16 cellular contexts compared by ENCODE assay signal in genomic region chr17:38918129-38918913, GRCh38. TPM values are rescaled to one million over a fixed set of nuclear protein-coding genes. Genes with fewer than 3 reads are reported as not detected.
A peak's percentile ranks its signal among the peaks of the same experiment; 100 is the strongest.
DNase-seq lines count a peak whose midpoint lies in the region; ATAC-seq and TF ChIP-seq lines count a peak whose summit lies in the region.
"Had no signal": no experiment of that assay in that cellular context is flagged by ENCODE, and none has a peak within 500 bp of the region (broad histone marks: within the 10 kb centered on the region; RNA-seq: fewer than 3 reads in every experiment).

No MANE protein-coding gene starts in this region.

- H3K27ac Mint-ChIP-seq in GM23338 (peak overlapping the region; percentile 52; the same call in 1 of the 2 replicates), endodermal cell (peak overlapping the region; percentile 76)
- H3K27ac Mint-ChIP-seq: dendritic cell treated with granulocyte-macrophage colony-stimulating factor and Interleukin-4, amounts not matched to agents 40 ng/mL and 50 ng/mL, for 4 days; stimulated activated naive CD8-positive, alpha-beta T cell treated with anti-CD3 and anti-CD28 coated beads, Interleukin-15, amount 100 ng/mL, for 72 hours had no signal

- H2AFZ ChIP-seq in GM23338 (no peak overlapping the region), trophoblast cell (ENCODE audit: insufficient read depth, low read length, poor library complexity) (no peak overlapping the region)

- ATAC-seq in GM23338 (peak; percentile 44), GM21737 (IDR thresholded peaks at IDR 0.05; ENCODE audit: unreplicated experiment) (no peak), left colon (no peak)
- ATAC-seq: stimulated activated naive CD8-positive, alpha-beta T cell treated with anti-CD3 and anti-CD28 coated beads, Interleukin-15, amount 100 ng/mL, for 72 hours had no signal

- H4K20me1 ChIP-seq in GM23338 (replicated peaks; ENCODE audit: insufficient read depth), result peaks cover 8% of the 10 kb centered on the region

- H3K14ac ChIP-seq in trophoblast cell (ENCODE audit: low read length), result no peak overlapping the region

- no peak overlapping the region for H2BK12ac ChIP-seq in trophoblast cell (ENCODE audit: low read length)

- TF ChIP-seq POLR2A in NB4 (IDR thresholded peaks at IDR 0.05; ENCODE audit: extremely low read depth, insufficient read length), result no peak

- H3K9ac ChIP-seq in endodermal cell (ENCODE audit: extremely low read depth, low read length, poor library complexity, severe bottlenecking) (no peak overlapping the region), trophoblast cell (ENCODE audit: low read length) (no peak overlapping the region)

- no peaks in the 10 kb centered on the region for H3K9me2 ChIP-seq in GM23338 (ENCODE audit: insufficient read depth)

- no peak overlapping the region for H2BK120ac ChIP-seq in trophoblast cell (ENCODE audit: insufficient read depth, low read length, poor library complexity)

- H2AK5ac ChIP-seq in trophoblast cell (ENCODE audit: low read length), result no peak overlapping the region

- H3K27ac ChIP-seq in GM23338 (ENCODE audit: low read depth) (peak overlapping the region; percentile 59; the same call in 1 of the 2 replicates), endodermal cell (ENCODE audit: low read depth, low read length) (no peak overlapping the region), trophoblast cell (ENCODE audit: low read depth, low read length) (no peak overlapping the region)

- H3K4me3 ChIP-seq in GM23338 (no peak overlapping the region), NB4 (ENCODE audit: low read depth, low read length) (no peak overlapping the region), endodermal cell (ENCODE audit: low read length) (no peak overlapping the region), trophoblast cell (ENCODE audit: low read depth, low read length) (no peak overlapping the region)
- H3K4me3 ChIP-seq: right atrium auricular region had no signal

- peaks cover 13% of the 10 kb centered on the region for H3K27me3 Mint-ChIP-seq in GM23338 (ENCODE audit: insufficient read depth, low read depth, poor library complexity)
- no peaks in the 10 kb centered on the region for H3K27me3 Mint-ChIP-seq in endodermal cell (ENCODE audit: insufficient read depth)
- H3K27me3 Mint-ChIP-seq: dendritic cell treated with granulocyte-macrophage colony-stimulating factor and Interleukin-4, amounts not matched to agents 40 ng/mL and 50 ng/mL, for 4 days; stimulated activated naive CD8-positive, alpha-beta T cell treated with anti-CD3 and anti-CD28 coated beads, Interleukin-15, amount 100 ng/mL, for 72 hours had no signal

- peaks cover 12% of the 10 kb centered on the region for H3K4me1 ChIP-seq in GM23338 (ENCODE audit: insufficient read depth)
- peaks cover 9% of the 10 kb centered on the region for H3K4me1 ChIP-seq in endodermal cell (ENCODE audit: control insufficient read depth, insufficient read depth, low read length)
- H3K4me1 ChIP-seq in trophoblast cell (ENCODE audit: control insufficient read depth in 1 of 2, insufficient read depth in 2 of 2, low read length in 2 of 2), result peaks cover 5 to 8% of the 10 kb centered on the region in 2 experiments

- H4K91ac ChIP-seq in trophoblast cell (ENCODE audit: low read depth, low read length), result no peak overlapping the region

- intact Hi-C loops in left colon (cut with DNase I, micrococcal nuclease), result no loop called here

- no peaks in the 10 kb centered on the region for H3K79me2 ChIP-seq in GM23338 (replicated peaks; ENCODE audit: insufficient read depth)
- no peaks in the 10 kb centered on the region for H3K79me2 ChIP-seq in trophoblast cell (ENCODE audit: control insufficient read depth, insufficient read depth, low read length, poor library complexity)

- H3K4me3 Mint-ChIP-seq in GM23338 (no peak overlapping the region), endodermal cell (no peak overlapping the region)
- H3K4me3 Mint-ChIP-seq: CD14-positive monocyte; dendritic cell treated with granulocyte-macrophage colony-stimulating factor and Interleukin-4, amounts not matched to agents 40 ng/mL and 50 ng/mL, for 4 days; stimulated activated naive CD8-positive, alpha-beta T cell treated with anti-CD3 and anti-CD28 coated beads, Interleukin-15, amount 100 ng/mL, for 72 hours had no signal

- H4K8ac ChIP-seq in trophoblast cell (ENCODE audit: low read depth, low read length), result no peak overlapping the region

- H3K9me3 ChIP-seq in endodermal cell (ENCODE audit: control insufficient read depth, low read length), result no peaks in the 10 kb centered on the region
- H3K9me3 ChIP-seq in trophoblast cell (ENCODE audit: insufficient read depth, low read depth, low read length), result peaks cover 3% of the 10 kb centered on the region
- H3K9me3 ChIP-seq: right atrium auricular region had no signal

- H3K36me3 Mint-ChIP-seq in GM23338 (ENCODE audit: low read depth), result peaks cover 47% of the 10 kb centered on the region
- H3K36me3 Mint-ChIP-seq in endodermal cell (ENCODE audit: low read depth), result peaks cover 64% of the 10 kb centered on the region

- H4K12ac ChIP-seq in trophoblast cell (ENCODE audit: low read depth, low read length), result no peak overlapping the region

- H3K27me3 ChIP-seq in GM23338 (ENCODE audit: insufficient read depth) (no peaks in the 10 kb centered on the region), endodermal cell (ENCODE audit: control insufficient read depth, insufficient read depth, low read length, poor library complexity, severe bottlenecking) (no peaks in the 10 kb centered on the region), trophoblast cell (ENCODE audit: insufficient read depth, low read length) (no peaks in the 10 kb centered on the region)
- H3K27me3 ChIP-seq: right atrium auricular region had no signal

- no peak overlapping the region for H3K23ac ChIP-seq in trophoblast cell (ENCODE audit: low read length)

- H2BK5ac ChIP-seq in trophoblast cell (ENCODE audit: low read depth, low read length, poor library complexity), result no peak overlapping the region

- 95% methylated on average over 35 to 37 of the region's 37 CpGs for WGBS in endodermal cell (ENCODE audit: insufficient coverage in 1 of 2, insufficient read length in 1 of 2), 2 experiments
- WGBS in trophoblast cell (ENCODE audit: extremely low coverage, insufficient coverage, insufficient read length), result no CpG with 5 or more reads among the region's 37 CpGs

- 0 out of 2 replicates have a peak, but pooled peaks cover 15% of the 10 kb centered on the region for H3F3A ChIP-seq in GM23338 (replicated peaks; ENCODE audit: low read depth)

- H3K36me3 ChIP-seq in GM23338 (ENCODE audit: insufficient read depth), result no peaks in the 10 kb centered on the region; the same call in 1 of the 2 replicates
- peaks cover 73% of the 10 kb centered on the region for H3K36me3 ChIP-seq in endodermal cell (ENCODE audit: control insufficient read depth, insufficient read depth, low read length)
- peaks cover 63 to 67% of the 10 kb centered on the region in 2 experiments for H3K36me3 ChIP-seq in trophoblast cell (ENCODE audit: control insufficient read depth in 1 of 2, insufficient read depth in 2 of 2, low read length in 2 of 2)

- DNase-seq in GM23338 (ENCODE audit: low spot score) (peak; percentile 79), NB4 (ENCODE audit: low read depth) (no peak), endodermal cell (peak; percentile 83), trophoblast cell (peak; percentile 87 to 88), NCI-H1092 (lab: John Stamatoyannopoulos, UW) (no peak), left colon (no peak)
- DNase-seq: NCI-H1105 treated with DMSO at 0.1 percent for 48 hours; stimulated activated CD4-positive, alpha-beta T cell treated with anti-CD3 and anti-CD28 coated beads, Interleukin-4, amount 100 ng/mL, for 4 hours had no signal

- no peak overlapping the region for H3K18ac ChIP-seq in trophoblast cell (ENCODE audit: low read length)

- H3K79me1 ChIP-seq in trophoblast cell (ENCODE audit: low read length), result no peaks in the 10 kb centered on the region

- H3K4ac ChIP-seq in trophoblast cell (ENCODE audit: low read depth, low read length), result no peak overlapping the region

- H3K9me3 Mint-ChIP-seq in GM23338, result no peaks in the 10 kb centered on the region
- no peaks in the 10 kb centered on the region for H3K9me3 Mint-ChIP-seq in endodermal cell
- H3K9me3 Mint-ChIP-seq: CD14-positive monocyte; dendritic cell treated with granulocyte-macrophage colony-stimulating factor and Interleukin-4, amounts not matched to agents 40 ng/mL and 50 ng/mL, for 4 days; stimulated activated naive CD8-positive, alpha-beta T cell treated with anti-CD3 and anti-CD28 coated beads, Interleukin-15, amount 100 ng/mL, for 72 hours had no signal

- H3K4me2 ChIP-seq in GM23338 (no peak overlapping the region), trophoblast cell (ENCODE audit: low read length) (no peak overlapping the region)

- H3K4me1 Mint-ChIP-seq in GM23338 (peaks cover 22% of the 10 kb centered on the region), endodermal cell (peaks cover 10% of the 10 kb centered on the region)

- peak; percentile 36 to 83 for TF ChIP-seq CTCF in GM23338 (conservative IDR thresholded peaks at IDR 0.05; ENCODE audit: low read depth in 2 of 2)
- TF ChIP-seq CTCF in NB4 (IDR thresholded peaks at IDR 0.05; ENCODE audit: low read depth, low read length), result peak; percentile 2
- peak; percentile 61 for TF ChIP-seq CTCF in endodermal cell (conservative IDR thresholded peaks at IDR 0.05)

RNA-seq across cellular contexts. Expression of gene LASP1, which starts 48.5 kb away (rescaled TPM):
- total RNA-seq in GM23338 (2014; rRNA removed; shearing (Covaris generic)), result 139 and 173 TPM in 2 replicates
- polyA plus RNA-seq in GM23338 (2016; fragmentation: Nextera tagmentation; extraction: Ambion mirVana), result 48.5 and 48.7 TPM in 2 replicates
- 100 to 1,000 TPM; 168 to 177 TPM for total RNA-seq in endodermal cell
- polyA plus RNA-seq in endodermal cell (2013, experiment 1 of 2), result 102 TPM
- 102 TPM for polyA plus RNA-seq in endodermal cell (2013, experiment 2 of 2)
- 157 TPM in 2 replicates for polyA plus RNA-seq in trophoblast cell (2013)
- total RNA-seq in left colon, result 100 to 1,000 TPM; 245 to 318 TPM

RNA-seq across cellular contexts. Expression of gene FBXO47, which starts 48.9 kb away (rescaled TPM):
- total RNA-seq in GM23338 (2014; rRNA removed; shearing (Covaris generic)), result not detected in 2 replicates
- polyA plus RNA-seq in GM23338 (2016; fragmentation: Nextera tagmentation; extraction: Ambion mirVana), result not detected in 2 replicates
- total RNA-seq in endodermal cell, result not detected
- polyA plus RNA-seq in endodermal cell (2013, experiment 1 of 2), result not detected
- polyA plus RNA-seq in endodermal cell (2013, experiment 2 of 2), result not detected
- not detected in 2 replicates for polyA plus RNA-seq in trophoblast cell (2013)
- not detected for total RNA-seq in left colon
- total RNA-seq: G401; HT-29; right atrium auricular region; T-helper 2 cell treated with Interferon-gamma antibody and Interleukin-4, amounts not matched to agents 100 ng/mL and 5 ng/mL, for 36 hours had no signal
- polyA plus RNA-seq: CD14-positive monocyte had no signal

Comparison
In these comparisons a context has a peak if more than half of its experiments do, and no peak if none do; other contexts are left out.
1. DNase-seq: peak in GM23338 (single experiment), endodermal cell (single experiment) and trophoblast cell (2 of 2); none in NB4 (single experiment), NCI-H1092 (single experiment) and left colon (0 of 2).
2. CTCF ChIP-seq: peak in every context shown above with its lines; median percentile 61 in endodermal cell; 60 in GM23338; 2 in NB4.